13 cellular contexts compared by ENCODE assay signal in the genomic region with DNA sequence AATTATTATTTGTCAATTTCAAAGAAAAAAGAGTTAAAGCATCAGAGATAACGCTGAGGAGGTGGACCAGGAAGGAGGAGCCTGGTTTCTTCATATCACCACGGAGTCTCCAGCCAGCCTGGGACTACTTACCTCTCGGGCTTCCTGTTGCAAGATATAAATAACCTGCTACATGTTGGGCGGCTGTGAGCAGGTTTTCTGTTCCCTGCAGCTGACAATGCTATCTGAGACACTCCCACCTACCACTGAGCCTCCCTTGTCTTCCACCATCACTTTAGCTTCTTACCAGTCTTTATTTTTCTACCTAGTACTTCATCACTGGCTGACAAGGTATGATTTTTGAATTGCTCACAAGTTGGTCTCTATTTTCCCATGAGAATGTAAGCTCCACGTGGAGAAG.
"Had no signal": no experiment of that assay in that cellular context is flagged by ENCODE, and none has a peak within 500 bp of the region (broad histone marks: within the 10 kb centered on the region; RNA-seq: fewer than 3 reads in every experiment).

No MANE protein-coding gene starts in this region.

- H3K27me3 ChIP-seq: esophagus squamous epithelium, right atrium auricular region, tibial artery, uterus had no signal

- H3K36me3 ChIP-seq: esophagus squamous epithelium, right atrium auricular region, tibial artery, uterus had no signal

- ATAC-seq: left colon had no signal

- H3K27ac ChIP-seq: esophagus squamous epithelium, right atrium auricular region, skin epidermis, tibial artery, uterus had no signal

- H3K9me3 ChIP-seq: esophagus squamous epithelium, right atrium auricular region, tibial artery, uterus had no signal

- H3K4me3 ChIP-seq: esophagus squamous epithelium, right atrium auricular region, skin epidermis, tibial artery, uterus had no signal

- DNase-seq: activated CD4-positive, alpha-beta memory T cell treated with anti-CD3 and anti-CD28 coated beads for 36 hours; activated gamma-delta T cell treated with Interleukin-2 at 50 U/mL for 16 hours; activated T-cell treated with anti-CD3 and anti-CD28 coated beads, Interleukin-2, amount 50 U/mL, for 48 hours; esophagus squamous epithelium; foreskin fibroblast; immature natural killer cell; left colon; naive B cell; uterus had no signal

- FAIRE-seq: astrocyte had no signal
